In genomic region chr17:282000-282911, GRCh38 we compare ENCODE assay signal across 1 cellular context.
TF ChIP-seq lines count a peak whose summit lies in the region.

No MANE protein-coding gene starts in this region.

TF ChIP-seq in HepG2, 621 proteins besides CTCF, POLR2A, EP300 and RAD21 (continued from another document and continues in another):
- no peak for TF ChIP-seq ZFP91 (CRISPR knock-in tag; IDR thresholded peaks at IDR 0.05; ENCODE audit: borderline replicate concordance)
- TF ChIP-seq ZUFSP (CRISPR knock-in tag; IDR thresholded peaks at IDR 0.05; ENCODE audit: borderline replicate concordance): no peak
- no peak for TF ChIP-seq GRHL1 (CRISPR knock-in tag; conservative IDR thresholded peaks at IDR 0.05)
- no peak for TF ChIP-seq RNF219 (CRISPR knock-in tag; IDR thresholded peaks at IDR 0.05)
- TF ChIP-seq NR0B2 (CRISPR knock-in tag; IDR thresholded peaks at IDR 0.05): no peak
- TF ChIP-seq HNF4A (CRISPR knock-in tag; IDR thresholded peaks at IDR 0.05): peak; percentile 90
- TF ChIP-seq ELF4 (CRISPR knock-in tag; IDR thresholded peaks at IDR 0.05; ENCODE audit: borderline replicate concordance): no peak
- no peak for TF ChIP-seq THAP8 (CRISPR knock-in tag; IDR thresholded peaks at IDR 0.05; ENCODE audit: borderline replicate concordance)
- no peak for TF ChIP-seq MNT (IDR thresholded peaks at IDR 0.05)
- no peak for TF ChIP-seq ZNF770 (CRISPR knock-in tag; IDR thresholded peaks at IDR 0.05)
- TF ChIP-seq ZNF572 (CRISPR knock-in tag; IDR thresholded peaks at IDR 0.05): no peak
- TF ChIP-seq HDAC6 (IDR thresholded peaks at IDR 0.05; ENCODE audit: low read depth, low read length): no peak
- no peak for TF ChIP-seq ZSCAN9 (CRISPR knock-in tag; IDR thresholded peaks at IDR 0.05; ENCODE audit: borderline replicate concordance)
- no peak for TF ChIP-seq AGO2 (optimal IDR thresholded peaks at IDR 0.05; ENCODE audit: low read depth, low read length)
- TF ChIP-seq ETV6 (CRISPR knock-in tag; conservative IDR thresholded peaks at IDR 0.05): no peak
- TF ChIP-seq HIVEP1 (CRISPR knock-in tag; IDR thresholded peaks at IDR 0.05): 0 out of 2 replicates have a peak, but pooled peaks have one; percentile 29
- TF ChIP-seq SAFB2 (CRISPR knock-in tag; IDR thresholded peaks at IDR 0.05; ENCODE audit: borderline replicate concordance, low read depth): no peak
- TF ChIP-seq KLF15 (CRISPR knock-in tag; IDR thresholded peaks at IDR 0.05; ENCODE audit: borderline replicate concordance): no peak
- no peak for TF ChIP-seq ZNF879 (CRISPR knock-in tag; IDR thresholded peaks at IDR 0.05)
- TF ChIP-seq CHCHD3 (CRISPR knock-in tag; IDR thresholded peaks at IDR 0.05): no peak
- TF ChIP-seq MYNN (CRISPR knock-in tag; IDR thresholded peaks at IDR 0.05; ENCODE audit: low read depth): no peak
- no peak for TF ChIP-seq ZNF530 (CRISPR knock-in tag; IDR thresholded peaks at IDR 0.05; ENCODE audit: low read depth)
- TF ChIP-seq YY1 (IDR thresholded peaks at IDR 0.05; ENCODE audit: insufficient read depth, insufficient replicate concordance, low read depth, low read length): peak; percentile 25
- no peak for TF ChIP-seq SP2 (CRISPR knock-in tag; IDR thresholded peaks at IDR 0.05)
- no peak for TF ChIP-seq NKX3-1 (CRISPR knock-in tag; IDR thresholded peaks at IDR 0.05)
- TF ChIP-seq ZNF570 (CRISPR knock-in tag; IDR thresholded peaks at IDR 0.05; ENCODE audit: borderline replicate concordance): no peak
- no peak for TF ChIP-seq ARNT2 (CRISPR knock-in tag; IDR thresholded peaks at IDR 0.05; ENCODE audit: low read depth)
- TF ChIP-seq IRF2 (CRISPR knock-in tag; IDR thresholded peaks at IDR 0.05): no peak
- no peak for TF ChIP-seq GABPA (IDR thresholded peaks at IDR 0.05; ENCODE audit: low read depth, low read length)
- no peak for TF ChIP-seq GABPA (CRISPR knock-in tag; IDR thresholded peaks at IDR 0.05; ENCODE audit: low read depth)
- TF ChIP-seq ZNF577 (CRISPR knock-in tag; IDR thresholded peaks at IDR 0.05; ENCODE audit: borderline replicate concordance, low read depth): no peak
- TF ChIP-seq MEIS1 (CRISPR knock-in tag; IDR thresholded peaks at IDR 0.05; ENCODE audit: borderline replicate concordance): no peak
- TF ChIP-seq MZF1 (CRISPR knock-in tag; IDR thresholded peaks at IDR 0.05; ENCODE audit: borderline replicate concordance): no peak
- TF ChIP-seq ZBTB46 (CRISPR knock-in tag; IDR thresholded peaks at IDR 0.05; ENCODE audit: borderline replicate concordance): no peak
- no peak for TF ChIP-seq ARNT (IDR thresholded peaks at IDR 0.05)
- TF ChIP-seq LRRFIP1 (CRISPR knock-in tag; conservative IDR thresholded peaks at IDR 0.05): no peak
- TF ChIP-seq ZNF317 (CRISPR knock-in tag; IDR thresholded peaks at IDR 0.05): no peak
- peak; percentile 44; the same call in 1 of the 2 replicates for TF ChIP-seq FOXP4 (CRISPR knock-in tag; IDR thresholded peaks at IDR 0.05)
- TF ChIP-seq DDIT3 (CRISPR knock-in tag; IDR thresholded peaks at IDR 0.05): no peak
- no peak for TF ChIP-seq MTF2 (CRISPR knock-in tag; IDR thresholded peaks at IDR 0.05; ENCODE audit: borderline replicate concordance)
- no peak for TF ChIP-seq CERS6 (CRISPR knock-in tag; IDR thresholded peaks at IDR 0.05)
